1 cellular context compared by ENCODE assay signal in genomic region chr5:141510850-141511718, GRCh38.
TF ChIP-seq lines count a peak whose summit lies in the region.

No MANE protein-coding gene starts in this region.

TF ChIP-seq in SK-N-SH treated with all-trans-retinoic acid at 6 μM for 48 hours, 23 proteins besides CTCF, POLR2A, EP300 and RAD21 (continued from another document):
- TF ChIP-seq POU6F1 (CRISPR knock-in tag; IDR thresholded peaks at IDR 0.05; ENCODE audit: borderline replicate concordance, low read depth) = no peak
- no peak for TF ChIP-seq TOX (CRISPR knock-in tag; IDR thresholded peaks at IDR 0.05; ENCODE audit: borderline replicate concordance)
- TF ChIP-seq GLIS3 (CRISPR knock-in tag; IDR thresholded peaks at IDR 0.05) = no peak
- TF ChIP-seq BACH2 (CRISPR knock-in tag; IDR thresholded peaks at IDR 0.05; ENCODE audit: borderline replicate concordance) = no peak
- no peak for TF ChIP-seq ZC3H10 (CRISPR knock-in tag; IDR thresholded peaks at IDR 0.05)
